ENCODE assay signal across 8 cellular contexts in genomic region chr12:53500776-53501614, GRCh38. TPM values are rescaled to one million over a fixed set of nuclear protein-coding genes. Genes with fewer than 3 reads are reported as not detected.
DNase-seq lines count a peak whose midpoint lies in the region; ATAC-seq and TF ChIP-seq lines count a peak whose summit lies in the region.

Gene TARBP2, plus strand, starts transcription at chr12:53501283. Its CDS starts 126 bp downstream, at chr12:53501409.

- H3K4me3 ChIP-seq in ascending aorta (peak within 1 kb of the TSS; percentile 69 to 74), right cardiac atrium (ENCODE audit: low read length) (peak within 1 kb of the TSS; percentile 78), uterus (peak within 1 kb of the TSS; percentile 68 to 72)

- WGBS in right cardiac atrium: under 1% methylated on average over 74 of the region's 74 CpGs

- peaks cover 16% of the 10 kb centered on the region for H3K36me3 Mint-ChIP-seq in T-helper 2 cell treated with Interferon-gamma antibody and Interleukin-4, amounts not matched to agents 5 μg/mL and 100 μg/mL, for 36 hours (ENCODE audit: low read depth)

- H3K36me3 ChIP-seq in ascending aorta (peaks cover 0 to under 1% of the 10 kb centered on the region in 2 donors), uterus (no peaks in the 10 kb centered on the region)

- H3K4me1 ChIP-seq in ascending aorta: peaks cover 23 to 38% of the 10 kb centered on the region in 2 donors
- peaks cover 7% of the 10 kb centered on the region for H3K4me1 ChIP-seq in right cardiac atrium (ENCODE audit: control insufficient read depth, insufficient read depth, low read length)
- peaks cover 0 to 19% of the 10 kb centered on the region in 2 donors for H3K4me1 ChIP-seq in uterus

- H3K4me1 Mint-ChIP-seq in T-helper 2 cell treated with Interferon-gamma antibody and Interleukin-4, amounts not matched to agents 5 μg/mL and 100 μg/mL, for 36 hours (ENCODE audit: low read depth): peaks cover 32% of the 10 kb centered on the region

- H3K4me3 Mint-ChIP-seq in T-helper 2 cell treated with Interferon-gamma antibody and Interleukin-4, amounts not matched to agents 5 μg/mL and 100 μg/mL, for 36 hours: peak within 1 kb of the TSS; percentile 90

- peak within 1 kb of the TSS; percentile 94 to 98 for H3K27ac ChIP-seq in ascending aorta
- H3K27ac ChIP-seq in right cardiac atrium (ENCODE audit: low read length): peak within 1 kb of the TSS; percentile 100
- peak within 1 kb of the TSS; percentile 96 to 99 for H3K27ac ChIP-seq in uterus

- no peak for TF ChIP-seq CTCF in ascending aorta (IDR thresholded peaks at IDR 0.05)
- TF ChIP-seq CTCF in uterus (IDR thresholded peaks at IDR 0.05): peak in 3 of 4 experiments; percentile 4 to 19 (median 18)

- peak; percentile 98 for DNase-seq in NCI-H1930 (lab: John Stamatoyannopoulos, UW)
- DNase-seq in T-helper 2 cell treated with Interferon-gamma antibody and Interleukin-4, amounts not matched to agents 5 μg/mL and 100 μg/mL, for 36 hours (ENCODE audit: low spot score): peak; percentile 94
- peak; percentile 98 to 100 for DNase-seq in ascending aorta (ENCODE audit: low spot score in 2 of 2)
- peak; percentile 97 to 99 (median 98) for DNase-seq in right cardiac atrium
- peak; percentile 99 for DNase-seq in pulmonary artery endothelial cell (ENCODE audit: low read depth, low spot score)
- peak; percentile 99 to 100 for DNase-seq in uterus

- no peaks in the 10 kb centered on the region for H3K9me3 ChIP-seq in ascending aorta
- H3K9me3 ChIP-seq in right cardiac atrium (ENCODE audit: control insufficient read depth, low read length): no peaks in the 10 kb centered on the region
- H3K9me3 ChIP-seq in uterus: no peaks in the 10 kb centered on the region

- H3K27me3 ChIP-seq in ascending aorta: no peaks in the 10 kb centered on the region
- H3K27me3 ChIP-seq in right cardiac atrium (ENCODE audit: control insufficient read depth, insufficient read depth): no peaks in the 10 kb centered on the region
- no peaks in the 10 kb centered on the region for H3K27me3 ChIP-seq in uterus

- TF ChIP-seq POLR2A in uterus (IDR thresholded peaks at IDR 0.05): peak; percentile 20 to 74

- no peaks in the 10 kb centered on the region for H3K9me3 Mint-ChIP-seq in T-helper 2 cell treated with Interferon-gamma antibody and Interleukin-4, amounts not matched to agents 5 μg/mL and 100 μg/mL, for 36 hours

- intact Hi-C loops in ascending aorta (cut with DNase I): loop anchor here (1.0 to 5.0 kb wide), 4 partner anchors 49 to 454 kb away; partner anchors contain the start of genes PCBP2 and PRR13
- intact Hi-C loops in right cardiac atrium (cut with DNase I): loop anchor here (10.0 kb wide), 2 partner anchors 46 to 176 kb away; partner anchors contain the start of genes AAAS (in 3 of the 4) and PCBP2 (in 1 of the 4)
- intact Hi-C loops in uterus (cut with DNase I; ENCODE audit: low total_unique reads): loop anchor here (10.0 kb wide), 1 partner anchor 46 kb away; the partner anchor contains the start of gene PCBP2

- H3K27me3 Mint-ChIP-seq in T-helper 2 cell treated with Interferon-gamma antibody and Interleukin-4, amounts not matched to agents 5 μg/mL and 100 μg/mL, for 36 hours (ENCODE audit: low read depth): no peaks in the 10 kb centered on the region

- H3K27ac Mint-ChIP-seq in T-helper 2 cell treated with Interferon-gamma antibody and Interleukin-4, amounts not matched to agents 5 μg/mL and 100 μg/mL, for 36 hours: peak within 1 kb of the TSS; percentile 95

- peak; percentile 84 for ATAC-seq in GM18502 (IDR thresholded peaks at IDR 0.05; ENCODE audit: poor library complexity, unreplicated experiment)
- peak; percentile 83 for ATAC-seq in HG02970 (IDR thresholded peaks at IDR 0.05; ENCODE audit: low FRiP score, unreplicated experiment)
- ATAC-seq in right cardiac atrium: peak; percentile 88 to 89

RNA-seq across cellular contexts. Expression of gene TARBP2, which starts in this region (rescaled TPM):
- total RNA-seq in ascending aorta (32.9 TPM), right cardiac atrium (10 to 100 TPM; 12.9 to 13.9 (median 13.4) TPM), pulmonary artery endothelial cell (60.3 and 69.8 TPM in 2 replicates), uterus (10 to 100 TPM in 3 of 4 donors, 1 to 10 TPM in 1; 6.7 to 33.2 (median 19.0) TPM)
- polyA plus RNA-seq in right cardiac atrium: 12.8 TPM

Comparison
In these comparisons a context has a peak if more than half of its experiments do, and no peak if none do; other contexts are left out.
1. Peak in every context shown above with its lines: DNase-seq, ATAC-seq, H3K4me3 ChIP-seq and H3K27ac ChIP-seq.
2. CTCF ChIP-seq: peak in uterus (3 of 4); none in ascending aorta (0 of 3).